ENCODE assay signal across 12 cellular contexts in the genomic region with DNA sequence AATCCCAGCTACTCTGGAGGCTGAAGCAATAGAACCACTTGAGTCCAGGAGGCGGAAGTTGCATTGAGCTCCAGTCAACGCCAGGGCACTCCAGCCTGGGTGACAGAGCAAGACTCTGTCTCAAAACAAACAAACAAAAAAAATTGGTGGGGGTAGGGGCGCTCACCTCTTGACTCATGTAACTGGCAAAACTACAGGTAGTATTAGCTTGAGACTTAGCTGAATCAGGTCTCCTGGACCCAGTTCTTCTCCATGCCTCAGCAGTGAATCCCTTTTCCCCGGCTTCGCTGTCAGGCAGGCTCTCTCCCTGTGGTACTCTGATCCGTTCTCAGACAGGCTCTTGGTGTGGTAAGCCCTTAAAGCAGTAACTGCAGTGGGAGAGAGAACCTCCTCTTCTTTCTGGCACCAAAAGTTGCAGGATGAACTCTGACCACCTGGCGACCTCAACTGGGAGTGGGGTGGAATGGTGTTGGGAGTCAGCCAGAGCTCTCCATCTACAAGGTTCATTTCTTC. TPM values are rescaled to one million over a fixed set of nuclear protein-coding genes. Genes with fewer than 3 reads are reported as not detected.
A peak's percentile ranks its signal among the peaks of the same experiment; 100 is the strongest.
DNase-seq lines count a peak whose midpoint lies in the region; ATAC-seq, FAIRE-seq and TF ChIP-seq lines count a peak whose summit lies in the region.
"Had no signal": no experiment of that assay in that cellular context is flagged by ENCODE, and none has a peak within 500 bp of the region (broad histone marks: within the 10 kb centered on the region; RNA-seq: fewer than 3 reads in every experiment).

No MANE protein-coding gene starts in this region.

- DNase-seq in ELF-1 (ENCODE audit: low read depth, low spot score) (peak; percentile 23), NCI-H2196 treated with DMSO at 0.1 percent for 48 hours (lab: John Stamatoyannopoulos, UW; ENCODE audit: unreplicated experiment) (peak; percentile 81), esophagus squamous epithelium (lab: John Stamatoyannopoulos, UW) (no peak), heart left ventricle (no peak), GM12891 (ENCODE audit: insufficient read length, low spot score) (no peak)
- DNase-seq: activated CD8-positive, alpha-beta memory T cell treated with anti-CD3 and anti-CD28 coated beads, Interleukin-2, amount 10 ng/mL, durations not matched to agents 7 days and 5 days; cortex of kidney; islet precursor cell; NCI-H1930 had no signal

- H3K4me3 ChIP-seq in esophagus squamous epithelium (no peak overlapping the region), skeletal muscle tissue (ENCODE audit: low read length in 3 of 3) (peak overlapping the region in 1 of 3 donors; percentile 7), heart left ventricle (no peak overlapping the region)

- FAIRE-seq in GM12891 (lab: Jason Lieb, UNC) = no peak

- peaks cover 0 to 75% (median 6%) of the 10 kb centered on the region in 3 donors for H3K36me3 ChIP-seq in esophagus squamous epithelium
- H3K36me3 ChIP-seq in skeletal muscle tissue (ENCODE audit: control insufficient read depth in 3 of 3, insufficient read depth in 3 of 3, low read length in 3 of 3) = peaks cover 18 to 34% (median 27%) of the 10 kb centered on the region in 3 donors
- H3K36me3 ChIP-seq in heart left ventricle = peaks cover 4 to 83% (median 65%) of the 10 kb centered on the region in 9 donors

- TF ChIP-seq CTCF in esophagus squamous epithelium (IDR thresholded peaks at IDR 0.05) (no peak), heart left ventricle (IDR thresholded peaks at IDR 0.05) (no peak)

- WGBS in esophagus squamous epithelium, 2 donors = 62 to 79% methylated on average over 5 to 6 of the region's 7 CpGs
- WGBS in heart left ventricle, 4 donors = 86 to 92% (median 90%) methylated on average over 6 to 7 of the region's 7 CpGs

- peak overlapping the region in 2 of 3 donors; percentile 7 to 70 for H3K9ac ChIP-seq in skeletal muscle tissue (ENCODE audit: low read depth in 1 of 3, low read length in 3 of 3)

- ATAC-seq in heart left ventricle (no peak), GM21423 (IDR thresholded peaks at IDR 0.05; ENCODE audit: unreplicated experiment) (no peak), HG03460 (IDR thresholded peaks at IDR 0.05; ENCODE audit: unreplicated experiment) (no peak)
- ATAC-seq: activated CD8-positive, alpha-beta memory T cell treated with anti-CD3 and anti-CD28 coated beads, Interleukin-2, amount 10 ng/mL, durations not matched to agents 7 days and 5 days had no signal

- H3K27ac ChIP-seq in esophagus squamous epithelium (peak overlapping the region in 3 of 4 donors; percentile 80 to 99 (median 86)), skeletal muscle tissue (ENCODE audit: low read depth, low read length) (peak overlapping the region; percentile 76), heart left ventricle (no peak overlapping the region)

- intact Hi-C loops in esophagus squamous epithelium (cut with DNase I) = no loop called here
- intact Hi-C loops in heart left ventricle (cut with DNase I) = no loop called here

- H3K27me3 ChIP-seq in esophagus squamous epithelium (no peaks in the 10 kb centered on the region), skeletal muscle tissue (ENCODE audit: control insufficient read depth in 3 of 3, insufficient read depth in 3 of 3, low read length in 3 of 3) (no peaks in the 10 kb centered on the region), heart left ventricle (no peaks in the 10 kb centered on the region)

- H3K4me1 ChIP-seq in esophagus squamous epithelium = peaks cover 4 to 61% (median 17%) of the 10 kb centered on the region in 3 donors
- H3K4me1 ChIP-seq in skeletal muscle tissue (ENCODE audit: control insufficient read depth in 3 of 3, insufficient read depth in 3 of 3, low read length in 3 of 3) = peaks cover 10 to 24% (median 15%) of the 10 kb centered on the region in 3 donors
- peaks cover 0 to 25% (median 8%) of the 10 kb centered on the region in 12 donors for H3K4me1 ChIP-seq in heart left ventricle

- no peak for TF ChIP-seq POLR2A in esophagus squamous epithelium (IDR thresholded peaks at IDR 0.05)
- TF ChIP-seq POLR2A in heart left ventricle (IDR thresholded peaks at IDR 0.05) = no peak
- TF ChIP-seq POLR2A in GM12891 (IDR thresholded peaks at IDR 0.05; ENCODE audit: low read depth, low read length) = no peak

- H3K9me3 ChIP-seq in esophagus squamous epithelium = no peaks in the 10 kb centered on the region
- H3K9me3 ChIP-seq in skeletal muscle tissue (ENCODE audit: control insufficient read depth in 3 of 3, low read length in 3 of 3) = no peaks in the 10 kb centered on the region
- no peaks in the 10 kb centered on the region for H3K9me3 ChIP-seq in heart left ventricle

TF ChIP-seq in GM12891, 5 proteins besides CTCF, POLR2A, EP300 and RAD21:
- TF ChIP-seq TAF1 (IDR thresholded peaks at IDR 0.05; ENCODE audit: low read depth, low read length) = no peak
- no peak for TF ChIP-seq POLR2AphosphoS5 (IDR thresholded peaks at IDR 0.05; ENCODE audit: low read depth, low read length)
- TF ChIP-seq SPI1 (IDR thresholded peaks at IDR 0.05; ENCODE audit: low read depth, low read length) = no peak

RNA-seq across cellular contexts. Expression of a gene that starts 12.9 kb away (rescaled TPM):
- total RNA-seq in esophagus squamous epithelium (10 to 100 TPM; 11.5 to 14.1 (median 11.9) TPM), skeletal muscle tissue (3.1 TPM), heart left ventricle (10 to 100 TPM in 1 of 9 donors, 1 to 10 TPM in 8; 4.6 to 12.5 (median 6.3) TPM)
- 1 to 10 TPM; 5.3 to 5.5 TPM for polyA plus RNA-seq in heart left ventricle
- polyA plus RNA-seq in GM12891 (2012; ENCODE audit: low read depth, missing spikeins) = 5.8 TPM

Comparison
In these comparisons a context has a peak if more than half of its experiments do, and no peak if none do; other contexts are left out.
1. DNase-seq: peak in ELF-1 (single experiment) and NCI-H2196 treated with DMSO at 0.1 percent for 48 hours (single experiment); none in esophagus squamous epithelium (single experiment), heart left ventricle (0 of 5) and GM12891 (single experiment).
2. H3K27ac ChIP-seq: peak in esophagus squamous epithelium (3 of 4) and skeletal muscle tissue (single experiment); none in heart left ventricle (0 of 12).